In the genomic region with DNA sequence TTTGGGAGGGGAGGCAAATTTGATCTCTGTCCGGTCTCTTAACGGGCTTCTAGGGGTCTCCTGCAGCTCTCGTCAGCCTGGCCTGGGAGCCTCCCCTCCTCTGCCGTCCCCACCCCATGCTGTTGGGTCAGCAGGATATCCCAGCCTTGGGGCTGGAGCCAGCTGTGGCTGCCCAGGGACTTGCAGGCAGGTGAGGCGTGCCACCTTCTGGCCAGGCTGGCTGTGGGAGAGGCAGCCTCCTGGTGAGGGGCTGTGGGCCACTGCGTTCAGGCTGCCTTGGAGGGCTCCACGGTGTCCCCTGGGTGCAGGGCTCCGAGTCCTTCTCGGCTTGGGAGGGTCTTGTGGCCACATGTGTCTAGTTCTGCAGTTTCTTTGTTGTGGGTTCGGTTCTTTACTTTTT, we compare ENCODE assay signal across 1 cellular context.
TF ChIP-seq lines count a peak whose summit lies in the region.

No MANE protein-coding gene starts in this region.

TF ChIP-seq in GM23338, 12 proteins besides CTCF, POLR2A, EP300 and RAD21 (continued from another document):
- TF ChIP-seq, protein P1, sequence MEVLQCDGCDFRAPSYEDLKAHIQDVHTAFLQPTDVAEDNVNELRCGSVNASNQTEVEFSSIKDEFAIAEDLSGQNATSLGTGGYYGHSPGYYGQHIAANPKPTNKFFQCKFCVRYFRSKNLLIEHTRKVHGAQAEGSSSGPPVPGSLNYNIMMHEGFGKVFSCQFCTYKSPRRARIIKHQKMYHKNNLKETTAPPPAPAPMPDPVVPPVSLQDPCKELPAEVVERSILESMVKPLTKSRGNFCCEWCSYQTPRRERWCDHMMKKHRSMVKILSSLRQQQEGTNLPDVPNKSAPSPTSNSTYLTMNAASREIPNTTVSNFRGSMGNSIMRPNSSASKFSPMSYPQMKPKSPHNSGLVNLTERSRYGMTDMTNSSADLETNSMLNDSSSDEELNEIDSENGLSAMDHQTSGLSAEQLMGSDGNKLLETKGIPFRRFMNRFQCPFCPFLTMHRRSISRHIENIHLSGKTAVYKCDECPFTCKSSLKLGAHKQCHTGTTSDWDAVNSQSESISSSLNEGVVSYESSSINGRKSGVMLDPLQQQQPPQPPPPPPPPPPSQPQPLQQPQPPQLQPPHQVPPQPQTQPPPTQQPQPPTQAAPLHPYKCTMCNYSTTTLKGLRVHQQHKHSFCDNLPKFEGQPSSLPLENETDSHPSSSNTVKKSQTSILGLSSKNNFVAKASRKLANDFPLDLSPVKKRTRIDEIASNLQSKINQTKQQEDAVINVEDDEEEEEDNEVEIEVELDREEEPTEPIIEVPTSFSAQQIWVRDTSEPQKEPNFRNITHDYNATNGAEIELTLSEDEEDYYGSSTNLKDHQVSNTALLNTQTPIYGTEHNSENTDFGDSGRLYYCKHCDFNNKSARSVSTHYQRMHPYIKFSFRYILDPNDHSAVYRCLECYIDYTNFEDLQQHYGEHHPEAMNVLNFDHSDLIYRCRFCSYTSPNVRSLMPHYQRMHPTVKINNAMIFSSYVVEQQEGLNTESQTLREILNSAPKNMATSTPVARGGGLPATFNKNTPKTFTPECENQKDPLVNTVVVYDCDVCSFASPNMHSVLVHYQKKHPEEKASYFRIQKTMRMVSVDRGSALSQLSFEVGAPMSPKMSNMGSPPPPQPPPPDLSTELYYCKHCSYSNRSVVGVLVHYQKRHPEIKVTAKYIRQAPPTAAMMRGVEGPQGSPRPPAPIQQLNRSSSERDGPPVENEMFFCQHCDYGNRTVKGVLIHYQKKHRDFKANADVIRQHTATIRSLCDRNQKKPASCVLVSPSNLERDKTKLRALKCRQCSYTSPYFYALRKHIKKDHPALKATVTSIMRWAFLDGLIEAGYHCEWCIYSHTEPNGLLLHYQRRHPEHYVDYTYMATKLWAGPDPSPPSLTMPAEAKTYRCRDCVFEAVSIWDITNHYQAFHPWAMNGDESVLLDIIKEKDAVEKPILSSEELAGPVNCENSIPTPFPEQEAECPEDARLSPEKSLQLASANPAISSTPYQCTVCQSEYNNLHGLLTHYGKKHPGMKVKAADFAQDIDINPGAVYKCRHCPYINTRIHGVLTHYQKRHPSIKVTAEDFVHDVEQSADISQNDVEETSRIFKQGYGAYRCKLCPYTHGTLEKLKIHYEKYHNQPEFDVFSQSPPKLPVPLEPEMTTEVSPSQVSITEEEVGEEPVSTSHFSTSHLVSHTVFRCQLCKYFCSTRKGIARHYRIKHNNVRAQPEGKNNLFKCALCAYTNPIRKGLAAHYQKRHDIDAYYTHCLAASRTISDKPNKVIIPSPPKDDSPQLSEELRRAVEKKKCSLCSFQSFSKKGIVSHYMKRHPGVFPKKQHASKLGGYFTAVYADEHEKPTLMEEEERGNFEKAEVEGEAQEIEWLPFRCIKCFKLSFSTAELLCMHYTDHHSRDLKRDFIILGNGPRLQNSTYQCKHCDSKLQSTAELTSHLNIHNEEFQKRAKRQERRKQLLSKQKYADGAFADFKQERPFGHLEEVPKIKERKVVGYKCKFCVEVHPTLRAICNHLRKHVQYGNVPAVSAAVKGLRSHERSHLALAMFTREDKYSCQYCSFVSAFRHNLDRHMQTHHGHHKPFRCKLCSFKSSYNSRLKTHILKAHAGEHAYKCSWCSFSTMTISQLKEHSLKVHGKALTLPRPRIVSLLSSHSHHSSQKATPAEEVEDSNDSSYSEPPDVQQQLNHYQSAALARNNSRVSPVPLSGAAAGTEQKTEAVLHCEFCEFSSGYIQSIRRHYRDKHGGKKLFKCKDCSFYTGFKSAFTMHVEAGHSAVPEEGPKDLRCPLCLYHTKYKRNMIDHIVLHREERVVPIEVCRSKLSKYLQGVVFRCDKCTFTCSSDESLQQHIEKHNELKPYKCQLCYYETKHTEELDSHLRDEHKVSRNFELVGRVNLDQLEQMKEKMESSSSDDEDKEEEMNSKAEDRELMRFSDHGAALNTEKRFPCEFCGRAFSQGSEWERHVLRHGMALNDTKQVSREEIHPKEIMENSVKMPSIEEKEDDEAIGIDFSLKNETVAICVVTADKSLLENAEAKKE (CRISPR knock-in tag; IDR thresholded peaks at IDR 0.05), result no peak
- TF ChIP-seq, protein P2, sequence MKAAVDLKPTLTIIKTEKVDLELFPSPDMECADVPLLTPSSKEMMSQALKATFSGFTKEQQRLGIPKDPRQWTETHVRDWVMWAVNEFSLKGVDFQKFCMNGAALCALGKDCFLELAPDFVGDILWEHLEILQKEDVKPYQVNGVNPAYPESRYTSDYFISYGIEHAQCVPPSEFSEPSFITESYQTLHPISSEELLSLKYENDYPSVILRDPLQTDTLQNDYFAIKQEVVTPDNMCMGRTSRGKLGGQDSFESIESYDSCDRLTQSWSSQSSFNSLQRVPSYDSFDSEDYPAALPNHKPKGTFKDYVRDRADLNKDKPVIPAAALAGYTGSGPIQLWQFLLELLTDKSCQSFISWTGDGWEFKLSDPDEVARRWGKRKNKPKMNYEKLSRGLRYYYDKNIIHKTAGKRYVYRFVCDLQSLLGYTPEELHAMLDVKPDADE (IDR thresholded peaks at IDR 0.05), result no peak
TF ChIP-seq in GM23338: peak in this region for 0.
